Comparison of ENCODE assay signal across 34 cellular contexts in the genomic region with DNA sequence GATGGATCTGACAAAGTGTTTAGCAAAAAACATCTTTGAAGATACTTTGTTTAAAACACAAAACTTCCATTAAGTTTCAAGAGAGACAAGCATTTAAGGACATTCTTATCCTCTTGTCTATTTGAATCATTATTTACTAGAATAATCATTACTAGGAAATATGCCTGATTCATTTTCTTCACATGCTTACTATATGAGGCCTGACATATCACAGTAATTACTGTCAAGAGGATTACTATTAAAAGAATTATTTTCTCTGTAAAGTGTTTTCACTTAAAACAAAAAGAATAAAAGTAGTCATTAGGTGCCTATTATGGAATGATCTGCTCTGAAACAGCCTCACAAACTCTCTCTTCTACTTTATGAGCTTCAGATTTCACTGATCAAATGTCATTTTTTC.
"Had no signal": no experiment of that assay in that cellular context is flagged by ENCODE, and none has a peak within 500 bp of the region (broad histone marks: within the 10 kb centered on the region; RNA-seq: fewer than 3 reads in every experiment).

No MANE protein-coding gene starts in this region.

- H3K4me3 ChIP-seq: MG63 had no signal

- H3K36me3 ChIP-seq: MG63 had no signal

- H3K4me2 ChIP-seq: KMS-11 had no signal

- H3K27me3 ChIP-seq: MG63 had no signal

- H3K9ac ChIP-seq: KMS-11 had no signal

- H3K9me3 ChIP-seq: MG63 had no signal

- H3K27ac ChIP-seq: KMS-11 had no signal

- DNase-seq: Karpas-422, Kasumi-1, KG1, MG63, MM.1S, MV-4-11, NCI-H1048, NCI-H1092, NCI-H1092 treated with DMSO at 0.1 percent for 48 hours, NCI-H1105, NCI-H1105 treated with DMSO at 0.1 percent for 48 hours, NCI-H1417 treated with DMSO at 0.1 percent for 48 hours, NCI-H1436, NCI-H1436 treated with DMSO at 0.1 percent for 48 hours, NCI-H146, NCI-H1694, NCI-H1694 treated with DMSO at 0.1 percent for 48 hours, NCI-H187, NCI-H187 treated with DMSO at 0.1 percent for 48 hours, NCI-H1930, NCI-H2029, NCI-H2029 treated with DMSO at 0.1 percent for 48 hours, NCI-H2081, NCI-H2081 treated with DMSO at 0.1 percent for 48 hours, NCI-H2107, NCI-H2171, NCI-H2171 treated with DMSO at 0.1 percent for 48 hours, NCI-H2227 treated with DMSO at 0.1 percent for 48 hours, NCI-H226, NCI-H345, NCI-H446, NCI-H446 treated with DMSO at 0.1 percent for 48 hours, NCI-H510A had no signal
